18 cellular contexts compared by ENCODE assay signal in the genomic region with DNA sequence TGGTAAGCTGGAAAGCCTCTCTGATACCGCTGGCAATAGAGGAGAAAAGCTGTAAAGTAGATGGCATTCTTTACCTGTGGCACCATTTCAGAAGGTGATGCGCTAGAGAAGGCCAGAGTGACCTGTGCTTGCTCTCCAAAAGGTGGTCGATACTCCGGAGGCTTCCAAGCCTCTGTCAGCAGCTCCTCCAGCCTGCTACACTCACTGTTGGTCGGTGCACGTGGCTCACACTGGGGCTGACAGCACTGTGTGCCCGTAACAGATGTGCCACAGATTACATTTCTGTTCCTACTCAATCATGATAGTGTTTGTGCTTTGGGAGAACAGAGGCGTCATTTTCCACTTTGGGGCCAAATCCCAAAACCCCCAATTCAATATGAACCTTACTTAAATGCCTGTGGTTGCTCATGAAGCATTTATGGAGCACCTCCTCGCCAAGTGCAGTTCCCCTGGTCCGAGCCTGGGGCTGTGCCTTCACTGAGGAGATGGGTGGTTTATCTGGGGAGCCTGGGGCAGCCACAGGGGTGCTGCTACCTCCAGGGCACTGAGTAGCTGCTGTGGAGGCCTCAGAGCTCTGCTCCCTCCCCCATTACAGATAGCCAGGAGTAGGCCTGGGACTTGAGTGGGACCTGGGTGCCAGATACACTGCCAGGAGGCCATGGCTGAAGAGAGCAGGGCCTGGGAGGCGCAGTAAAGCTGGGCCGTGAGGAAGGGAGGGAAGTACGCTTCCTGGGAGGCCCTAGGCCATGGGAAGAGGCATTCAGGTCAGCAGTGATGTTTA. TPM values are rescaled to one million over a fixed set of nuclear protein-coding genes. Genes with fewer than 3 reads are reported as not detected.
DNase-seq lines count a peak whose midpoint lies in the region; ATAC-seq and TF ChIP-seq lines count a peak whose summit lies in the region.
"Had no signal": no experiment of that assay in that cellular context is flagged by ENCODE, and none has a peak within 500 bp of the region (broad histone marks: within the 10 kb centered on the region; RNA-seq: fewer than 3 reads in every experiment).

No MANE protein-coding gene starts in this region.

- H2AFZ ChIP-seq in mesenchymal stem cell (ENCODE audit: low read depth, low read length): no peak overlapping the region

- no peaks in the 10 kb centered on the region for H3K27me3 ChIP-seq in cardiac muscle cell
- no peaks in the 10 kb centered on the region for H3K27me3 ChIP-seq in body of pancreas
- H3K27me3 ChIP-seq in mesenchymal stem cell (ENCODE audit: control insufficient read depth in 1 of 2, insufficient read depth in 1 of 2, low read length in 2 of 2): no peaks in the 10 kb centered on the region

- H4K91ac ChIP-seq in mesenchymal stem cell (ENCODE audit: low read length): no peak overlapping the region

- no peak overlapping the region for H4K8ac ChIP-seq in mesenchymal stem cell (ENCODE audit: low read length)

- TF ChIP-seq POLR2A in body of pancreas (IDR thresholded peaks at IDR 0.05): no peak

- H3K9me3 ChIP-seq in cardiac muscle cell (ENCODE audit: low read depth) (no peaks in the 10 kb centered on the region), body of pancreas (no peaks in the 10 kb centered on the region), mesenchymal stem cell (ENCODE audit: control insufficient read depth, low read length) (no peaks in the 10 kb centered on the region)
- H3K9me3 ChIP-seq: thoracic aorta had no signal

- H3K4me3 Mint-ChIP-seq in type B pancreatic cell: no peak overlapping the region
- H3K4me3 Mint-ChIP-seq: activated CD4-positive, alpha-beta T cell treated with anti-CD3 and anti-CD28 coated beads for 36 hours; activated naive CD4-positive, alpha-beta T cell treated with anti-CD3 and anti-CD28 coated beads for 36 hours had no signal

- H3K27me3 Mint-ChIP-seq in type B pancreatic cell: no peaks in the 10 kb centered on the region
- H3K27me3 Mint-ChIP-seq: activated CD4-positive, alpha-beta T cell treated with anti-CD3 and anti-CD28 coated beads for 36 hours had no signal

- H3K27ac ChIP-seq in cardiac muscle cell (peak overlapping the region; percentile 36), body of pancreas (peak overlapping the region in 3 of 4 donors; percentile 35 to 66 (median 53)), mesenchymal stem cell (ENCODE audit: low read length, poor library complexity, severe bottlenecking) (no peak overlapping the region)
- H3K27ac ChIP-seq: thoracic aorta had no signal

- no peak overlapping the region for H2BK120ac ChIP-seq in mesenchymal stem cell (ENCODE audit: low read depth, low read length)

- DNase-seq in cardiac muscle cell (ENCODE audit: low read depth in 1 of 2, low spot score in 1 of 2) (no peak), Right ventricle myocardium superior (no peak), body of pancreas (no peak), mesenteric fat pad (ENCODE audit: low spot score) (peak; percentile 72), type B pancreatic cell (ENCODE audit: extremely low spot score, unreplicated experiment) (peak; percentile 59), NCI-H446 (lab: John Stamatoyannopoulos, UW) (no peak), kidney glomerular epithelial cell (lab: John Stamatoyannopoulos, UW) (no peak), mesenchymal stem cell (no peak)
- DNase-seq: activated CD4-positive, alpha-beta T cell treated with anti-CD3 and anti-CD28 coated beads for 36 hours; activated CD8-positive, alpha-beta memory T cell treated with anti-CD3 and anti-CD28 coated beads, Interleukin-2, amount 50 U/mL, for 4 hours; activated naive CD4-positive, alpha-beta T cell treated with anti-CD3 and anti-CD28 coated beads for 36 hours; CD8-positive, alpha-beta memory T cell; cortex of kidney; DMS79 treated with DMSO at 0.1 percent for 48 hours; midbrain; NCI-H2107; NCI-H510A treated with DMSO at 0.1 percent for 48 hours had no signal

- no peak for ATAC-seq in Right ventricle myocardium superior (ENCODE audit: poor library complexity)
- ATAC-seq in body of pancreas: no peak
- ATAC-seq: activated CD4-positive, alpha-beta T cell treated with anti-CD3 and anti-CD28 coated beads for 36 hours had no signal

- no peak overlapping the region for H2BK15ac ChIP-seq in mesenchymal stem cell (ENCODE audit: low read depth, poor library complexity, severe bottlenecking)

- H2BK5ac ChIP-seq in mesenchymal stem cell (ENCODE audit: low read depth, low read length, poor library complexity, severe bottlenecking): no peak overlapping the region

- H2BK12ac ChIP-seq in mesenchymal stem cell (ENCODE audit: low read length in 2 of 2): no peak overlapping the region

- H2AK5ac ChIP-seq in mesenchymal stem cell (ENCODE audit: low read length, severe bottlenecking): no peak overlapping the region

- no peak overlapping the region for H3K4ac ChIP-seq in mesenchymal stem cell (ENCODE audit: low read depth in 1 of 2, low read length in 2 of 2)

- intact Hi-C loops in Right ventricle myocardium superior (cut with DNase I) (no loop called here), body of pancreas (cut with DNase I) (no loop called here)

- no peak overlapping the region for H3K4me3 ChIP-seq in cardiac muscle cell
- no peak overlapping the region for H3K4me3 ChIP-seq in body of pancreas
- H3K4me3 ChIP-seq in mesenchymal stem cell (ENCODE audit: insufficient read depth in 1 of 2, low read depth in 1 of 2, low read length in 2 of 2): no peak overlapping the region
- H3K4me3 ChIP-seq: thoracic aorta had no signal

- H3K9ac ChIP-seq in mesenchymal stem cell (ENCODE audit: low read length): no peak overlapping the region

- TF ChIP-seq CTCF in cardiac muscle cell (IDR thresholded peaks at IDR 0.05; ENCODE audit: low read depth, low read length) (no peak), body of pancreas (IDR thresholded peaks at IDR 0.05) (no peak), type B pancreatic cell (conservative IDR thresholded peaks at IDR 0.05) (no peak)

- H3K4me1 ChIP-seq in cardiac muscle cell (ENCODE audit: low read depth): no peaks in the 10 kb centered on the region
- peaks cover 16% of the 10 kb centered on the region for H3K4me1 ChIP-seq in body of pancreas
- peaks cover 6% of the 10 kb centered on the region for H3K4me1 ChIP-seq in mesenchymal stem cell (ENCODE audit: control insufficient read depth, insufficient read depth, low read depth, low read length)

- no peak overlapping the region for H3K18ac ChIP-seq in mesenchymal stem cell (ENCODE audit: low read depth in 1 of 2, low read length in 2 of 2)

- H3K36me3 ChIP-seq in cardiac muscle cell (peaks cover 43% of the 10 kb centered on the region), body of pancreas (replicated peaks in 1 of 2; ENCODE audit: insufficient read depth in 1 of 2, low read depth in 2 of 2) (peaks cover 4 to 37% of the 10 kb centered on the region in 2 donors), mesenchymal stem cell (ENCODE audit: control insufficient read depth in 1 of 2, insufficient read depth in 2 of 2, low read depth in 1 of 2, low read length in 2 of 2) (peaks cover 70 to 79% of the 10 kb centered on the region in 2 experiments)

- peaks cover 18% of the 10 kb centered on the region for H3K79me1 ChIP-seq in mesenchymal stem cell (replicated peaks; ENCODE audit: low read length, poor library complexity, severe bottlenecking)

- H3K4me2 ChIP-seq in mesenchymal stem cell (ENCODE audit: low read length, poor library complexity, severe bottlenecking): no peak overlapping the region

- H3K9me3 Mint-ChIP-seq in type B pancreatic cell: no peaks in the 10 kb centered on the region
- H3K9me3 Mint-ChIP-seq: activated naive CD4-positive, alpha-beta T cell treated with anti-CD3 and anti-CD28 coated beads for 36 hours; CD8-positive, alpha-beta memory T cell had no signal

- H3K4me1 Mint-ChIP-seq in type B pancreatic cell (ENCODE audit: unreplicated experiment): peaks cover 5% of the 10 kb centered on the region
- H3K4me1 Mint-ChIP-seq: activated CD4-positive, alpha-beta T cell treated with anti-CD3 and anti-CD28 coated beads for 36 hours; CD8-positive, alpha-beta memory T cell had no signal

- H3K23ac ChIP-seq in mesenchymal stem cell (ENCODE audit: low read length in 2 of 2): no peak overlapping the region

- peak overlapping the region; percentile 62 for H3K27ac Mint-ChIP-seq in type B pancreatic cell
- H3K27ac Mint-ChIP-seq: activated CD4-positive, alpha-beta T cell treated with anti-CD3 and anti-CD28 coated beads for 36 hours; activated naive CD4-positive, alpha-beta T cell treated with anti-CD3 and anti-CD28 coated beads for 36 hours had no signal

- H3K14ac ChIP-seq in mesenchymal stem cell (ENCODE audit: low read length in 2 of 2): no peak overlapping the region

- peaks cover 24% of the 10 kb centered on the region for H3K36me3 Mint-ChIP-seq in type B pancreatic cell

- 69 to 72% methylated on average over 13 of the region's 13 CpGs for WGBS in body of pancreas, 2 donors
- 97% methylated on average over 13 of the region's 13 CpGs for WGBS in mesenchymal stem cell

RNA-seq across cellular contexts. Expression of gene CCNK, which starts 26.8 kb away (rescaled TPM):
- total RNA-seq in cardiac muscle cell (14.2 and 17.3 TPM in 2 replicates), Right ventricle myocardium superior (31.9 TPM), body of pancreas (1 to 10 TPM; 5.3 to 9.6 TPM), mesenteric fat pad (48.2 TPM), type B pancreatic cell (ENCODE audit: low replicate concordance) (66.2 and 84.0 TPM in 2 replicates)
- 13.3 and 13.7 TPM in 2 replicates for polyA plus RNA-seq in cardiac muscle cell
- 60.7 TPM for polyA plus RNA-seq in mesenchymal stem cell (2013, experiment 1 of 2)
- polyA plus RNA-seq in mesenchymal stem cell (2013, experiment 2 of 2): 59.2 TPM

RNA-seq across cellular contexts. Expression of gene SETD3, which starts 27.4 kb away (rescaled TPM):
- total RNA-seq in cardiac muscle cell: 59.4 and 67.5 TPM in 2 replicates
- polyA plus RNA-seq in cardiac muscle cell: 60.1 and 71.4 TPM in 2 replicates
- 92.5 TPM for total RNA-seq in Right ventricle myocardium superior
- total RNA-seq in body of pancreas: 10 to 100 TPM; 34.6 to 39.4 TPM
- total RNA-seq in mesenteric fat pad: 61.5 TPM
- total RNA-seq in type B pancreatic cell (ENCODE audit: low replicate concordance): 50.2 and 52.7 TPM in 2 replicates
- 32.0 TPM for polyA plus RNA-seq in mesenchymal stem cell (2013, experiment 1 of 2)
- 31.1 TPM for polyA plus RNA-seq in mesenchymal stem cell (2013, experiment 2 of 2)

Comparison
In these comparisons a context has a peak if more than half of its experiments do, and no peak if none do; other contexts are left out.
1. DNase-seq: peak in mesenteric fat pad (single experiment) and type B pancreatic cell (single experiment); none in cardiac muscle cell (0 of 2), Right ventricle myocardium superior (single experiment), body of pancreas (0 of 4), NCI-H446 (0 of 2), kidney glomerular epithelial cell (single experiment) and mesenchymal stem cell (single experiment).